8 cellular contexts compared by ENCODE assay signal in the genomic region with DNA sequence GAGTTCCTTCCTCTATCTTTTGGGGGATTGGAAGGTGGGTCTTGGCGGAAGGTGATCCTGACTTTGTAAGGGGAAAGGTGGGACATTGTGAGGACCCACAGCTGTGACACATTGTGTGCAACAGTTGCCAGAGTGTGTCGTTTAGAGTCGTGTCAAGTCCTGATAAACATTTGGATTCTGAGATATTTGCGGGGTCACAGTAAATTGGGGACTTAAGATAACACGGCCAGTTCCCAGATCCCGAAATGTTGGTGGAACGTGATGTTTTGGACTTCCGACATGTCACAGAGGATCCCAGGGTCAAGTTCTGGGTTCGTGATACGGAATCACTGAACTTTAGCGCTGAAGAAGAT. TPM values are rescaled to one million over a fixed set of nuclear protein-coding genes. Genes with fewer than 3 reads are reported as not detected.
A peak's percentile ranks its signal among the peaks of the same experiment; 100 is the strongest.
DNase-seq lines count a peak whose midpoint lies in the region; ATAC-seq and TF ChIP-seq lines count a peak whose summit lies in the region.

No MANE protein-coding gene starts in this region.

- ATAC-seq in Right ventricle myocardium inferior (no peak), memory B cell (ENCODE audit: low read depth) (no peak)

- no peaks in the 10 kb centered on the region for H3K27me3 Mint-ChIP-seq in memory B cell

- H3K4me1 ChIP-seq in left ventricle myocardium inferior (peaks cover 19% of the 10 kb centered on the region), vagina (peaks cover 12% of the 10 kb centered on the region)

- TF ChIP-seq POLR2A in vagina (IDR thresholded peaks at IDR 0.05) = no peak

- H3K36me3 ChIP-seq in left ventricle myocardium inferior (no peaks in the 10 kb centered on the region), vagina (no peaks in the 10 kb centered on the region)

- peak overlapping the region; percentile 93 for H3K4me3 Mint-ChIP-seq in memory B cell

- H3K4me3 ChIP-seq in left ventricle myocardium inferior = peak overlapping the region; percentile 94
- peak overlapping the region; percentile 93 for H3K4me3 ChIP-seq in astrocyte of the cerebellum (ENCODE audit: low read depth, low read length)
- H3K4me3 ChIP-seq in vagina = peak overlapping the region; percentile 83 to 85

- TF ChIP-seq CTCF in left ventricle myocardium inferior (IDR thresholded peaks at IDR 0.05; ENCODE audit: borderline replicate concordance) (no peak), astrocyte of the cerebellum (IDR thresholded peaks at IDR 0.05; ENCODE audit: low read depth, low read length, missing control alignments) (no peak), vagina (IDR thresholded peaks at IDR 0.05) (no peak)

- H3K27ac Mint-ChIP-seq in memory B cell = peak overlapping the region; percentile 79

- no peaks in the 10 kb centered on the region for H3K9me3 Mint-ChIP-seq in memory B cell

- no peak overlapping the region for H3K27ac ChIP-seq in left ventricle myocardium inferior (replicated peaks)
- H3K27ac ChIP-seq in vagina = peak overlapping the region; percentile 60

- H3K27me3 ChIP-seq in left ventricle myocardium inferior (ENCODE audit: low read depth) = no peaks in the 10 kb centered on the region
- no peaks in the 10 kb centered on the region for H3K27me3 ChIP-seq in vagina

- DNase-seq in left ventricle myocardium inferior (no peak), Right ventricle myocardium inferior (ENCODE audit: missing footprints) (no peak), astrocyte of the cerebellum (ENCODE audit: low read depth) (no peak), memory B cell (ENCODE audit: low spot score in 2 of 2) (no peak), vagina (ENCODE audit: extremely low spot score in 2 of 2) (no peak), OCI-M2 (lab: John Stamatoyannopoulos, UW; ENCODE audit: unreplicated experiment) (no peak), NCI-H1930 (lab: John Stamatoyannopoulos, UW) (no peak), RKO (ENCODE audit: low spot score) (no peak)

- H3K36me3 Mint-ChIP-seq in memory B cell = no peaks in the 10 kb centered on the region

- intact Hi-C loops in left ventricle myocardium inferior (cut with micrococcal nuclease) = no loop called here
- intact Hi-C loops in Right ventricle myocardium inferior (cut with DNase I) = no loop called here
- intact Hi-C loops in vagina (cut with DNase I) = no loop called here

- H3K9me3 ChIP-seq in left ventricle myocardium inferior (replicated peaks) (no peaks in the 10 kb centered on the region), vagina (no peaks in the 10 kb centered on the region)

- peaks cover 17% of the 10 kb centered on the region for H3K4me1 Mint-ChIP-seq in memory B cell

- in situ Hi-C loops in astrocyte of the cerebellum (cut with HindIII; ENCODE audit: low sequenced_read_pairs) = no loop called here

RNA-seq across cellular contexts. Expression of gene ATAD5, which starts 0.6 kb away (rescaled TPM):
- total RNA-seq in left ventricle myocardium inferior (0.36 TPM), Right ventricle myocardium inferior (0.65 TPM), vagina (2.7 TPM)

RNA-seq across cellular contexts. Expression of gene CRLF3, which starts 7.9 kb away (rescaled TPM):
- total RNA-seq in left ventricle myocardium inferior = 4.7 TPM
- total RNA-seq in Right ventricle myocardium inferior = 6.4 TPM
- 13.3 TPM for total RNA-seq in vagina
